18 cellular contexts compared by ENCODE assay signal in genomic region chr3:117979466-117979865, GRCh38.
DNase-seq lines count a peak whose midpoint lies in the region; ATAC-seq and TF ChIP-seq lines count a peak whose summit lies in the region.
"Had no signal": no experiment of that assay in that cellular context is flagged by ENCODE, and none has a peak within 500 bp of the region (broad histone marks: within the 10 kb centered on the region; RNA-seq: fewer than 3 reads in every experiment).

No MANE protein-coding gene starts in this region.

- no peaks in the 10 kb centered on the region for H3K36me3 ChIP-seq in DND-41 (ENCODE audit: insufficient read depth, low read length)
- H3K36me3 ChIP-seq in KOPT-K1 (ENCODE audit: insufficient read depth, low read length), result no peaks in the 10 kb centered on the region
- H3K36me3 ChIP-seq in OCI-LY7 (ENCODE audit: insufficient read depth, low read length), result no peaks in the 10 kb centered on the region
- H3K36me3 ChIP-seq: BLaER1 treated with 17β-estradiol and CSF1 and Interleukin-3, amounts not matched to agents 10 nM and 100 nM had no signal

- H3K9me3 ChIP-seq in DND-41 (ENCODE audit: insufficient read depth, low read length, severe bottlenecking), result no peaks in the 10 kb centered on the region
- H3K9me3 ChIP-seq in KOPT-K1 (ENCODE audit: insufficient read depth, low read length, poor library complexity, severe bottlenecking), result no peaks in the 10 kb centered on the region
- no peaks in the 10 kb centered on the region for H3K9me3 ChIP-seq in OCI-LY7 (ENCODE audit: low read length)
- H3K9me3 ChIP-seq: A549; BLaER1 treated with 17β-estradiol and CSF1 and Interleukin-3, amounts not matched to agents 10 nM and 100 nM; Caco-2 had no signal

- ATAC-seq in DND-41 (ENCODE audit: insufficient read depth, low read depth) (peak; percentile 73), GM18873 (IDR thresholded peaks at IDR 0.05; ENCODE audit: low FRiP score, unreplicated experiment) (no peak)
- ATAC-seq: A549; CD8-positive, alpha-beta T cell; GM12878 had no signal

- H3K79me2 ChIP-seq in DND-41 (ENCODE audit: insufficient read depth, low read length), result no peaks in the 10 kb centered on the region
- H3K79me2 ChIP-seq in OCI-LY7 (ENCODE audit: insufficient read depth, low read depth, low read length), result 0 out of 2 replicates have a peak, but pooled peaks cover 3% of the 10 kb centered on the region

- POLR2A ChIA-PET in OCI-LY7 (lab: Charles Lee), result interaction anchor here (1.1 to 2.9 kb wide), 6 partner anchors 10 to 378 kb away, joined by 3 to 16 read pairs (median 4); no protein-coding TSS in a partner anchor

- H3K4me1 ChIP-seq in DND-41 (ENCODE audit: insufficient read depth, low read length), result no peaks in the 10 kb centered on the region
- H3K4me1 ChIP-seq in OCI-LY7 (ENCODE audit: insufficient read depth, low read length, poor library complexity, severe bottlenecking), result peaks cover 38% of the 10 kb centered on the region
- H3K4me1 ChIP-seq: A549, Caco-2 had no signal

- TF ChIP-seq CTCF in DND-41 (IDR thresholded peaks at IDR 0.05; ENCODE audit: borderline replicate concordance, extremely low read depth, low read length, poor library complexity, severe bottlenecking), result no peak
- TF ChIP-seq CTCF in OCI-LY7 (conservative IDR thresholded peaks at IDR 0.05; ENCODE audit: low read length), result no peak

- intact Hi-C loops in OCI-LY7 (cut with micrococcal nuclease; ENCODE audit: unreplicated experiment), result loop anchor here (5.0 kb wide), 3 partner anchors 257 to 1092 kb away; no protein-coding TSS in a partner anchor

- H3K27ac ChIP-seq in DND-41 (ENCODE audit: low read length) (no peak overlapping the region), KOPT-K1 (ENCODE audit: low read depth, low read length, poor library complexity, severe bottlenecking) (peak overlapping the region; percentile 89), OCI-LY7 (ENCODE audit: low read depth, low read length, poor library complexity, severe bottlenecking) (peak overlapping the region; percentile 72)
- H3K27ac ChIP-seq: 22Rv1; A549; BLaER1 treated with 17β-estradiol and CSF1 and Interleukin-3, amounts not matched to agents 10 nM and 100 nM; C4-2B had no signal

- no peaks in the 10 kb centered on the region for H3K27me3 ChIP-seq in DND-41 (ENCODE audit: insufficient read depth, low read length, poor library complexity)
- H3K27me3 ChIP-seq: BLaER1 treated with 17β-estradiol and CSF1 and Interleukin-3, amounts not matched to agents 10 nM and 100 nM had no signal

- CTCF ChIA-PET in OCI-LY7 (lab: Charles Lee; ENCODE audit: unreplicated experiment), result no interaction called here

- H2AFZ ChIP-seq in DND-41 (ENCODE audit: low read depth, low read length), result no peak overlapping the region
- H2AFZ ChIP-seq in OCI-LY7 (ENCODE audit: low read length), result peak overlapping the region; percentile 64

- no peaks in the 10 kb centered on the region for H4K20me1 ChIP-seq in DND-41 (ENCODE audit: insufficient read depth, low read length)
- H4K20me1 ChIP-seq in OCI-LY7 (ENCODE audit: insufficient read depth, low read length), result no peaks in the 10 kb centered on the region
- H4K20me1 ChIP-seq: BLaER1 treated with 17β-estradiol and CSF1 and Interleukin-3, amounts not matched to agents 10 nM and 100 nM had no signal

- no peaks in the 10 kb centered on the region; the same call in 1 of the 2 replicates for H3K9me2 ChIP-seq in OCI-LY7 (ENCODE audit: insufficient read depth, low read length)

- no peak overlapping the region for H3K9ac ChIP-seq in DND-41 (ENCODE audit: low read depth, low read length)
- H3K9ac ChIP-seq: BLaER1 treated with 17β-estradiol and CSF1 and Interleukin-3, amounts not matched to agents 10 nM and 100 nM had no signal

- H3K4me2 ChIP-seq in DND-41 (ENCODE audit: insufficient read depth, low read length), result no peak overlapping the region
- H3K4me2 ChIP-seq in OCI-LY7 (ENCODE audit: low read length), result peak overlapping the region; percentile 58
- H3K4me2 ChIP-seq: A549; BLaER1 treated with 17β-estradiol and CSF1 and Interleukin-3, amounts not matched to agents 10 nM and 100 nM had no signal

- no TSS peak for BruUV-seq in OCI-LY7 (replicated peaks; lab: Mats Ljungman, UMichigan)

- DNase-seq in DND-41 (peak; percentile 58), OCI-LY7 (ENCODE audit: low spot score) (peak; percentile 65), GOT3 (lab: John Stamatoyannopoulos, UW) (no peak)
- DNase-seq: AML-193; Caco-2; Calu3; CD4-positive, alpha-beta T cell; CD8-positive, alpha-beta T cell; DMS79 treated with DMSO at 0.1 percent for 48 hours; EL; GDM1 had no signal

- H3K4me3 ChIP-seq in DND-41 (ENCODE audit: low read depth in 1 of 2, low read length in 2 of 2) (no peak overlapping the region), OCI-LY7 (ENCODE audit: low read depth, low read length, poor library complexity, severe bottlenecking) (peak overlapping the region; percentile 22)
- H3K4me3 ChIP-seq: A549; BLaER1 treated with 17β-estradiol and CSF1 and Interleukin-3, amounts not matched to agents 10 nM and 100 nM; GM12878 had no signal
